16 cellular contexts compared by ENCODE assay signal in the genomic region with DNA sequence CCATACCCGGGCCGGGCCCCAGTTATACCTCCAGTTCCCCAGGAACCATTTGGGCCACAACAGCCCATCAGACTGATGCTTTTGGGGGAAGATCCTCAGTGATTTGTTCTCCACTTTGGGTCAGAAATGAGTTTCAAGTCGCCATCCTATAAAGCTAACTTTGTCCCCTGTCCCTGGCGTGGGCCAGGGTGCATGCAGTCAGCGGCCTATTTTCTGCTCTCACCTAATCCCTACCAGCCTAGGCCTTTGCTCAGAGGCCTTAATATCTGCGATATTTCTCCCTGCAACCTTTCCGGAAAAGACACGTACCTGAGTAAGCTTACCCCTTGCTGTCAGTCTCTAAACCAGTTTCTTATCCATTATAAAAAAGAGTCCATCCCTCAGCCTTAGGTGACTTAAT. TPM values are rescaled to one million over a fixed set of nuclear protein-coding genes. Genes with fewer than 3 reads are reported as not detected.
DNase-seq lines count a peak whose midpoint lies in the region; ATAC-seq, FAIRE-seq and TF ChIP-seq lines count a peak whose summit lies in the region.
"Had no signal": no experiment of that assay in that cellular context is flagged by ENCODE, and none has a peak within 500 bp of the region (broad histone marks: within the 10 kb centered on the region; RNA-seq: fewer than 3 reads in every experiment).

No MANE protein-coding gene starts in this region.

- peaks cover 7% of the 10 kb centered on the region for H3K36me3 Mint-ChIP-seq in astrocyte (ENCODE audit: low read depth, unreplicated experiment)

- no peak for FAIRE-seq in astrocyte (lab: Jason Lieb, UNC)

- peak overlapping the region; percentile 7 for H3K27ac Mint-ChIP-seq in astrocyte (ENCODE audit: unreplicated experiment)
- H3K27ac Mint-ChIP-seq in stimulated activated naive CD8-positive, alpha-beta T cell treated with anti-CD3 and anti-CD28 coated beads, Interleukin-15, amount 100 ng/mL, for 72 hours: no peak overlapping the region

- H3K27ac ChIP-seq in left ventricle myocardium inferior (replicated peaks): peak overlapping the region; percentile 50
- H3K27ac ChIP-seq in OCI-LY7 (ENCODE audit: low read depth, low read length, poor library complexity, severe bottlenecking): no peak overlapping the region
- H3K27ac ChIP-seq in astrocyte (ENCODE audit: low read depth, low read length): no peak overlapping the region
- H3K27ac ChIP-seq: lower lobe of right lung, right lobe of liver, SJCRH30 had no signal

- CTCF ChIA-PET in OCI-LY7 (lab: Charles Lee; ENCODE audit: unreplicated experiment): no interaction called here

- no peak overlapping the region for H3K4me3 Mint-ChIP-seq in astrocyte (ENCODE audit: unreplicated experiment)
- peak overlapping the region; percentile 30 to 36 for H3K4me3 Mint-ChIP-seq in stimulated activated naive CD8-positive, alpha-beta T cell treated with anti-CD3 and anti-CD28 coated beads, Interleukin-15, amount 100 ng/mL, for 72 hours

- H3K4me1 ChIP-seq in left ventricle myocardium inferior (peaks cover 100% of the 10 kb centered on the region), OCI-LY7 (ENCODE audit: insufficient read depth, low read length, poor library complexity, severe bottlenecking) (peaks cover 12% of the 10 kb centered on the region), astrocyte (ENCODE audit: insufficient read depth, low read length) (no peaks in the 10 kb centered on the region)

- H3K4me2 ChIP-seq in OCI-LY7 (ENCODE audit: low read length) (0 out of 2 replicates have a peak overlapping the region, but pooled peaks have one; percentile 15), astrocyte (ENCODE audit: low read length) (no peak overlapping the region)

- no peaks in the 10 kb centered on the region for H3K27me3 ChIP-seq in left ventricle myocardium inferior (ENCODE audit: low read depth)
- no peaks in the 10 kb centered on the region for H3K27me3 ChIP-seq in astrocyte (ENCODE audit: insufficient read depth, low read length)
- H3K27me3 ChIP-seq: heart right ventricle, right lobe of liver, SJCRH30 had no signal

- ATAC-seq in Right ventricle myocardium superior (ENCODE audit: poor library complexity) (no peak), GM21825 (IDR thresholded peaks at IDR 0.05; ENCODE audit: unreplicated experiment) (no peak)
- no peak for ATAC-seq in stimulated activated naive CD8-positive, alpha-beta T cell treated with anti-CD3 and anti-CD28 coated beads, Interleukin-15, amount 100 ng/mL, for 72 hours
- ATAC-seq: lower lobe of right lung had no signal

- intact Hi-C loops in left ventricle myocardium inferior (cut with micrococcal nuclease): no loop called here
- intact Hi-C loops in Right ventricle myocardium superior (cut with DNase I): no loop called here
- intact Hi-C loops in OCI-LY7 (cut with micrococcal nuclease; ENCODE audit: unreplicated experiment): no loop called here

- H3K4me3 ChIP-seq in left ventricle myocardium inferior (no peak overlapping the region), OCI-LY7 (ENCODE audit: low read depth, low read length, poor library complexity, severe bottlenecking) (no peak overlapping the region), astrocyte (ENCODE audit: insufficient read depth, low read depth, low read length) (no peak overlapping the region)
- H3K4me3 ChIP-seq: heart right ventricle, lower lobe of right lung, right lobe of liver, SJCRH30 had no signal

- H3K79me2 ChIP-seq in OCI-LY7 (ENCODE audit: insufficient read depth, low read depth, low read length) (no peaks in the 10 kb centered on the region), astrocyte (ENCODE audit: insufficient read depth, low read length) (peaks cover 56% of the 10 kb centered on the region)

- DNase-seq in left ventricle myocardium inferior (no peak), Right ventricle myocardium superior (no peak), OCI-LY7 (ENCODE audit: low spot score) (no peak), astrocyte (ENCODE audit: low read depth) (no peak), NCI-H1092 treated with DMSO at 0.1 percent for 48 hours (lab: John Stamatoyannopoulos, UW) (no peak)
- DNase-seq in stimulated activated naive CD8-positive, alpha-beta T cell treated with anti-CD3 and anti-CD28 coated beads, Interleukin-15, amount 100 ng/mL, for 72 hours: no peak
- DNase-seq in activated CD4-positive, CD25-positive, alpha-beta regulatory T cell (lab: John Stamatoyannopoulos, UW): no peak
- DNase-seq: aorta, heart right ventricle, lower lobe of right lung, NCI-H146, NCI-H748 treated with DMSO at 0.1 percent for 48 hours, right lobe of liver, SJCRH30, T1000 had no signal

- no peaks in the 10 kb centered on the region for H3K9me3 ChIP-seq in left ventricle myocardium inferior (replicated peaks)
- H3K9me3 ChIP-seq in OCI-LY7 (ENCODE audit: low read length): no peaks in the 10 kb centered on the region
- no peaks in the 10 kb centered on the region for H3K9me3 ChIP-seq in astrocyte (ENCODE audit: insufficient read depth, low read depth, low read length)
- H3K9me3 ChIP-seq: heart right ventricle, lower lobe of right lung, right lobe of liver, SJCRH30 had no signal

- TF ChIP-seq CTCF in left ventricle myocardium inferior (IDR thresholded peaks at IDR 0.05; ENCODE audit: borderline replicate concordance) (no peak), OCI-LY7 (conservative IDR thresholded peaks at IDR 0.05; ENCODE audit: low read length) (no peak), astrocyte (IDR thresholded peaks at IDR 0.05; ENCODE audit: insufficient read depth, low read depth, low read length) (no peak)

- H2AFZ ChIP-seq in OCI-LY7 (ENCODE audit: low read length) (no peak overlapping the region), astrocyte (ENCODE audit: low read depth, low read length) (no peak overlapping the region)

- H3K27me3 Mint-ChIP-seq in astrocyte (ENCODE audit: low read depth, unreplicated experiment): peaks cover 4% of the 10 kb centered on the region
- no peaks in the 10 kb centered on the region for H3K27me3 Mint-ChIP-seq in stimulated activated naive CD8-positive, alpha-beta T cell treated with anti-CD3 and anti-CD28 coated beads, Interleukin-15, amount 100 ng/mL, for 72 hours

- no peaks in the 10 kb centered on the region for H3K9me3 Mint-ChIP-seq in astrocyte (ENCODE audit: unreplicated experiment)
- H3K9me3 Mint-ChIP-seq in stimulated activated naive CD8-positive, alpha-beta T cell treated with anti-CD3 and anti-CD28 coated beads, Interleukin-15, amount 100 ng/mL, for 72 hours: no peaks in the 10 kb centered on the region

- no peaks in the 10 kb centered on the region; the same call in 1 of the 2 replicates for H4K20me1 ChIP-seq in OCI-LY7 (ENCODE audit: insufficient read depth, low read length)
- H4K20me1 ChIP-seq in astrocyte (ENCODE audit: insufficient read depth, low read length): peaks cover 97% of the 10 kb centered on the region

- BruUV-seq in OCI-LY7 (replicated peaks; lab: Mats Ljungman, UMichigan): no TSS peak

- no peak overlapping the region for H3K9ac ChIP-seq in astrocyte (ENCODE audit: low read length)

- H3K4me1 Mint-ChIP-seq in astrocyte (ENCODE audit: low read depth, unreplicated experiment): peaks cover 4% of the 10 kb centered on the region
- H3K4me1 Mint-ChIP-seq in stimulated activated naive CD8-positive, alpha-beta T cell treated with anti-CD3 and anti-CD28 coated beads, Interleukin-15, amount 100 ng/mL, for 72 hours: peaks cover 100% of the 10 kb centered on the region

- POLR2A ChIA-PET in OCI-LY7 (lab: Charles Lee): no interaction called here

- H3K36me3 ChIP-seq in left ventricle myocardium inferior (no peaks in the 10 kb centered on the region), OCI-LY7 (ENCODE audit: insufficient read depth, low read length) (no peaks in the 10 kb centered on the region), astrocyte (ENCODE audit: insufficient read depth, low read length) (no peaks in the 10 kb centered on the region)
- H3K36me3 ChIP-seq: heart right ventricle, lower lobe of right lung, right lobe of liver had no signal

- H3K9me2 ChIP-seq in OCI-LY7 (ENCODE audit: insufficient read depth, low read length): no peaks in the 10 kb centered on the region

RNA-seq across cellular contexts. Expression of gene DNMT3A, which starts 7.2 kb away (rescaled TPM):
- total RNA-seq in left ventricle myocardium inferior: 16.5 TPM
- total RNA-seq in Right ventricle myocardium superior: 20.2 TPM
- 2.6 and 2.8 TPM in 2 replicates for total RNA-seq in OCI-LY7 (2014; rRNA removed; shearing (Covaris generic))
- total RNA-seq in OCI-LY7 (2022): 7.2 and 7.3 TPM in 2 replicates
- total RNA-seq in astrocyte: 51.4 and 58.1 TPM in 2 replicates
